Comparison of ENCODE assay signal across 11 cellular contexts in genomic region chr3:159922861-159923312, GRCh38.
A peak's percentile ranks its signal among the peaks of the same experiment; 100 is the strongest.
DNase-seq lines count a peak whose midpoint lies in the region; ATAC-seq and TF ChIP-seq lines count a peak whose summit lies in the region.
"Had no signal": no experiment of that assay in that cellular context is flagged by ENCODE, and none has a peak within 500 bp of the region (broad histone marks: within the 10 kb centered on the region; RNA-seq: fewer than 3 reads in every experiment).

No MANE protein-coding gene starts in this region.

- H3K27ac Mint-ChIP-seq in activated B cell treated with CpG ODN at 0.5 μM for 24 hours, result peak overlapping the region; percentile 59
- H3K27ac Mint-ChIP-seq: brain had no signal

- CTCF ChIA-PET in activated B cell treated with CpG ODN at 0.5 μM for 24 hours (lab: Charles Lee), result interaction anchor here (0.7 to 3.2 kb wide), 8 partner anchors 18 to 83 kb away, joined by 3 to 14 read pairs (median 4); partner anchors contain the start of gene IL12A

- no peaks in the 10 kb centered on the region for H3K36me3 Mint-ChIP-seq in activated B cell treated with CpG ODN at 0.5 μM for 24 hours (ENCODE audit: low read depth)
- H3K36me3 Mint-ChIP-seq: brain had no signal

- no peak overlapping the region for H3K9ac ChIP-seq in colonic mucosa (ENCODE audit: low read depth in 2 of 2, low read length in 2 of 2)

- H3K36me3 ChIP-seq in colonic mucosa, result no peaks in the 10 kb centered on the region

- no peak overlapping the region for H3K27ac ChIP-seq in colonic mucosa

- H3K4me1 ChIP-seq in colonic mucosa, result no peaks in the 10 kb centered on the region

- peak; percentile 94 for ATAC-seq in GM18498 (IDR thresholded peaks at IDR 0.05; ENCODE audit: unreplicated experiment)
- ATAC-seq in GM21381 (IDR thresholded peaks at IDR 0.05; ENCODE audit: unreplicated experiment), result peak; percentile 94
- ATAC-seq in HG03108 (IDR thresholded peaks at IDR 0.05; ENCODE audit: unreplicated experiment), result peak; percentile 93
- peak; percentile 98 for ATAC-seq in activated B cell treated with CpG ODN at 0.5 μM for 24 hours (ENCODE audit: low read depth)

- TF ChIP-seq CTCF in activated B cell treated with CpG ODN at 0.5 μM for 24 hours (IDR thresholded peaks at IDR 0.05) (no peak), colonic mucosa (IDR thresholded peaks at IDR 0.05) (no peak)

- no peaks in the 10 kb centered on the region for H3K27me3 Mint-ChIP-seq in activated B cell treated with CpG ODN at 0.5 μM for 24 hours

- H3K4me3 ChIP-seq in colonic mucosa, result no peak overlapping the region

- POLR2A ChIA-PET in activated B cell treated with CpG ODN at 0.5 μM for 24 hours (lab: Charles Lee), result interaction anchor here (0.5 to 2.4 kb wide), 5 partner anchors 18 to 65 kb away, joined by 3 to 11 read pairs (median 5); partner anchors contain the start of gene IL12A

- peaks cover 38% of the 10 kb centered on the region for H3K4me1 Mint-ChIP-seq in activated B cell treated with CpG ODN at 0.5 μM for 24 hours
- H3K4me1 Mint-ChIP-seq: brain, neural crest cell had no signal

- intact Hi-C loops in activated B cell treated with CpG ODN at 0.5 μM for 24 hours (cut with micrococcal nuclease), result loop anchor here (1.0 to 2.0 kb wide), 5 partner anchors 21 to 476 kb away; partner anchors contain the start of genes IFT80, IL12A and SMC4
- intact Hi-C loops in colonic mucosa (cut with DNase I), result no loop called here

- peak overlapping the region; percentile 42 for H3K4me3 Mint-ChIP-seq in activated B cell treated with CpG ODN at 0.5 μM for 24 hours
- H3K4me3 Mint-ChIP-seq: brain, neural crest cell had no signal

- no peaks in the 10 kb centered on the region for H3K9me3 Mint-ChIP-seq in activated B cell treated with CpG ODN at 0.5 μM for 24 hours
- H3K9me3 Mint-ChIP-seq: neural crest cell had no signal

- no peaks in the 10 kb centered on the region for H3K9me3 ChIP-seq in colonic mucosa

- DNase-seq in activated B cell treated with CpG ODN at 0.5 μM for 24 hours (peak; percentile 29), mucosa of gallbladder (ENCODE audit: low spot score) (no peak), colonic mucosa (no peak), SHP77 treated with DMSO at 0.1 percent for 48 hours (lab: John Stamatoyannopoulos, UW) (no peak), EL (no peak)
- DNase-seq: NCI-H69 had no signal

- no peaks in the 10 kb centered on the region for H3K27me3 ChIP-seq in colonic mucosa
